In the genomic region with DNA sequence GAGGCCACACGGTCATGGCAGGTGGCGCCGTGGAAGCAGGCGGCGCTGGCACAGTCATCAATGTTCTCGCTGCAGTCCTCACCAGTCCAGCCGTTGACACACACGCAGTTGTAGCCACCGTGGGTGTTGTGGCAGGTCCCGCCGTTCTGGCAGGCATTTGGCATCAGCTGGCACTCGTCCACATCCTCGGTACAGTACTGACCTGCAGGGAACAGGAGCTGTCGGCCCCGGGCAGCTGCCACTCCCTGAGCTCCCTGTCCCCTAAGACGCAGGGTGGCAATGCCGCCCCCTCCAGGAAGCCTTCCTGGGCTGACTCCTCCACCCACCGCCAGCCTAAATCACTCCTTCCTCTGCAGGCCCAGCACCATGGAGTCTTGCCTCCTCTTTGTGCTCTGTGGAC, we compare ENCODE assay signal across 21 cellular contexts.
"Had no signal": no experiment of that assay in that cellular context is flagged by ENCODE, and none has a peak within 500 bp of the region (broad histone marks: within the 10 kb centered on the region; RNA-seq: fewer than 3 reads in every experiment).

No MANE protein-coding gene starts in this region.

- H3K27me3 Mint-ChIP-seq: activated naive CD8-positive, alpha-beta T cell; central memory CD8-positive, alpha-beta T cell; natural killer cell treated with Interleukin-12 subunit alpha and Interleukin-12 subunit beta and Interleukin-15 and Interleukin-18, amount 100 ng/mL, for 72 hours; T-cell had no signal

- DNase-seq: activated CD8-positive, alpha-beta memory T cell treated with anti-CD3 and anti-CD28 coated beads, Interleukin-2, amount 50 U/mL, for 48 hours; activated naive CD4-positive, alpha-beta T cell; activated T-cell treated with anti-CD3 and anti-CD28 coated beads, Interleukin-2, amount 50 U/mL, for 4 hours; adrenal gland; gastrocnemius medialis; islet precursor cell; ovary; psoas muscle; spleen; stimulated activated CD4-positive, alpha-beta T cell treated with anti-CD3 and anti-CD28 coated beads, Interleukin-4, amount 100 ng/mL, for 1 hour; stimulated activated naive CD4-positive, alpha-beta T cell; T-cell had no signal

- H3K27ac ChIP-seq: adrenal gland, coronary artery, esophagus muscularis mucosa, gastrocnemius medialis, neutrophil, ovary, psoas muscle, right atrium auricular region, thoracic aorta had no signal

- H3K27ac Mint-ChIP-seq: activated naive CD8-positive, alpha-beta T cell; activated T-helper 2 cell treated with anti-CD3 and anti-CD28 coated beads, Interferon-gamma antibody, Interleukin-2, Interleukin-4, amounts not matched to agents 10 μg/mL and 5 μg/mL and 100 μg/mL, durations not matched to agents 14 hours and 24 hours and 36 hours; natural killer cell treated with Interleukin-12 subunit alpha and Interleukin-12 subunit beta and Interleukin-15 and Interleukin-18, amount 100 ng/mL, for 72 hours; T-cell had no signal

- H3K4me3 Mint-ChIP-seq: activated naive CD8-positive, alpha-beta T cell; activated T-cell treated with anti-CD3 and anti-CD28 coated beads, Interleukin-2, amount 50 U/mL, for 4 hours; central memory CD8-positive, alpha-beta T cell; natural killer cell treated with Interleukin-12 subunit alpha and Interleukin-12 subunit beta and Interleukin-15 and Interleukin-18, amount 100 ng/mL, for 72 hours; T-cell had no signal

- H3K4me1 Mint-ChIP-seq: central memory CD8-positive, alpha-beta T cell; T-cell had no signal

- H3K27me3 ChIP-seq: adrenal gland, esophagus muscularis mucosa, gastrocnemius medialis, neutrophil, ovary, right atrium auricular region, spleen had no signal

- H3K36me3 Mint-ChIP-seq: activated naive CD8-positive, alpha-beta T cell; natural killer cell treated with Interleukin-12 subunit alpha and Interleukin-12 subunit beta and Interleukin-15 and Interleukin-18, amount 100 ng/mL, for 72 hours; T-cell had no signal

- H3K9me3 Mint-ChIP-seq: activated T-cell treated with anti-CD3 and anti-CD28 coated beads, Interleukin-2, amount 50 U/mL, for 4 hours; activated T-helper 2 cell treated with anti-CD3 and anti-CD28 coated beads, Interferon-gamma antibody, Interleukin-2, Interleukin-4, amounts not matched to agents 10 μg/mL and 5 μg/mL and 100 μg/mL, durations not matched to agents 14 hours and 24 hours and 36 hours; central memory CD8-positive, alpha-beta T cell; natural killer cell treated with Interleukin-12 subunit alpha and Interleukin-12 subunit beta and Interleukin-15 and Interleukin-18, amount 100 ng/mL, for 72 hours; T-cell had no signal

- ATAC-seq: activated T-cell treated with anti-CD3 and anti-CD28 coated beads, Interleukin-2, amount 50 U/mL, for 4 hours; gastrocnemius medialis; natural killer cell treated with Interleukin-12 subunit alpha and Interleukin-12 subunit beta and Interleukin-15 and Interleukin-18, amount 100 ng/mL, for 72 hours; psoas muscle; T-cell had no signal
